Comparison of ENCODE assay signal across 1 cellular context in the genomic region with DNA sequence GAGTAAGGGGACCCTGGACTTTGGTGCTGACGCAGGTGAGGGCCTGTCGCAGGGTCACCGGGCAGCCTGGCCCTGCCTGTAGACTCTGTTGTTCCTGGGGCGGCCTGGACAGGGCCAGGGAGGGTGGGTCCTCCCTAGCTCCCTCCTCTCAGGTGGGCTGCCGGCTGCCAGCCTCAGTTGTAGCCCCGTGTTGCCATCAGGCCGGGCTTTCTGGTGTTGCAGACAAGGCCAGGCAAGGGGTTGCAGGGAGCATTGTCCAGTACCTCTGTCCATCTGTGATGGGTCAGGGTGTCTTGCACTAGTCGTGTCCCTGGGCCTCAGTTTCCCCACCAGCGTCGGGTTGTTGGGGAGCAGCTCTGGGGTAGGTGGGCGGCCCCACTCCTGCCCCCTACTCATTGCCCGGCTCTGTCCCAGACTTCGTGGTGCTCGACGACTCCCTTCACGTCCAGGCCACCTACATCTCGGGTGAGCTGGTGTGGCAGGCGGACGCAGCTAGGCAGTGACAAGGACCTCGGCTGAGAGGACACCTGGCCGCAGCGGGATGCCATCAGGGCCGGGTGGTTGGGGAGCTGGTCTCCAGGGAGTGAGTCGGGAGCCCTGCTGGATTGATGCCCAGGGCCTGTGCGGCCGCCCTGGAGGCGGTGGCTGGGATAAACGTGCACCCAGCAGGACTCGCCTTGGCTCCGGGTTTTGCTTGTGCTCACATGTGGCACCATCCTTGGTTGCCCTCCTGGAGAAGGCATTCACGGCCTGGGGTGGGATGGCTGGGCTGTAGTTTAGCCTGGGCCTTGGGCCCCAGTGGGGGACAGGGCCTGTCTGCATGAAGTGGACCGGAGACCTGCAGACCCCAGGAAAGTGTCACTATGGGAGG.
TF ChIP-seq lines count a peak whose summit lies in the region.

No MANE protein-coding gene starts in this region.

TF ChIP-seq in GM23338, 12 proteins besides CTCF, POLR2A, EP300 and RAD21:
- no peak for TF ChIP-seq EZH2phosphoT487 (IDR thresholded peaks at IDR 0.05; ENCODE audit: unreplicated experiment)
- TF ChIP-seq ZNF331 (CRISPR knock-in tag; IDR thresholded peaks at IDR 0.05; ENCODE audit: low read depth) = no peak
